ENCODE assay signal across 15 cellular contexts in the genomic region with DNA sequence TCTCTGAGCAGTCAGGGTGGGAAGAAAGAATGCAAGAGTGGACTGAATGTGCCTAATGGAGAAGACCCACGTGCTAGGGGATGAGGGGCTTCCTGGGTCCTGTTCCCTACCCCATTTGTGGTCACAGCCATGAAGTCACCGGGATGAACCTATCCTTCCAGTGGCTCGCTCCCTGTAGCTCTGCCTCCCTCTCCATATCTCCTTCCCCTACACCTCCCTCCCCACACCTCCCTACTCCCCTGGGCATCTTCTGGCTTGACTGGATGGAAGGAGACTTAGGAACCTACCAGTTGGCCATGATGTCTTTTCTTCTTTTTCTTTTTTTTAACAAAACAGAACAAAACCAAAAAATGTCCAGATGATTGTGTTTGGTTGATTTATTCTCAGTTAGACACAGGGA. TPM values are rescaled to one million over a fixed set of nuclear protein-coding genes. Genes with fewer than 3 reads are reported as not detected.
DNase-seq lines count a peak whose midpoint lies in the region; ATAC-seq and TF ChIP-seq lines count a peak whose summit lies in the region.
"Had no signal": no experiment of that assay in that cellular context is flagged by ENCODE, and none has a peak within 500 bp of the region (broad histone marks: within the 10 kb centered on the region; RNA-seq: fewer than 3 reads in every experiment).

No MANE protein-coding gene starts in this region.

- no peak for ATAC-seq in left cardiac atrium
- no peak for ATAC-seq in upper lobe of right lung
- ATAC-seq in GM19351 (IDR thresholded peaks at IDR 0.05; ENCODE audit: unreplicated experiment), result no peak
- no peak for ATAC-seq in CD4-positive, alpha-beta T cell (ENCODE audit: poor library complexity)
- no peak for ATAC-seq in GM21447 (IDR thresholded peaks at IDR 0.05; ENCODE audit: unreplicated experiment)
- ATAC-seq: activated naive CD4-positive, alpha-beta T cell treated with anti-CD3 and anti-CD28 coated beads, Interleukin-2, amount 50 U/mL, for 72 hours; CD8-positive, alpha-beta T cell; mucosa of descending colon had no signal

- WGBS in endodermal cell (ENCODE audit: insufficient coverage in 1 of 2, insufficient read length in 1 of 2), 2 experiments, result 94 to 100% methylated on average over 1 to 3 of the region's 3 CpGs

- H3K4me1 ChIP-seq in right atrium auricular region (peaks cover 0 to 77% of the 10 kb centered on the region in 2 donors), endodermal cell (ENCODE audit: control insufficient read depth, insufficient read depth, low read length) (peaks cover 11% of the 10 kb centered on the region), upper lobe of right lung (peaks cover 47% of the 10 kb centered on the region)

- TF ChIP-seq CTCF in right atrium auricular region (IDR thresholded peaks at IDR 0.05) (no peak), endodermal cell (conservative IDR thresholded peaks at IDR 0.05) (no peak), nephron (IDR thresholded peaks at IDR 0.05; ENCODE audit: unreplicated experiment in 3 of 3) (no peak), upper lobe of right lung (IDR thresholded peaks at IDR 0.05) (no peak)
- no peak for TF ChIP-seq CTCF in CD4-positive, alpha-beta T cell (IDR thresholded peaks at IDR 0.05)

- H3K4me1 Mint-ChIP-seq in endodermal cell (peaks cover 13% of the 10 kb centered on the region), nephron (peaks cover 82% of the 10 kb centered on the region)
- no peaks in the 10 kb centered on the region for H3K4me1 Mint-ChIP-seq in CD4-positive, alpha-beta T cell (ENCODE audit: low read depth)

- H3K9me3 ChIP-seq in right atrium auricular region, result no peaks in the 10 kb centered on the region
- H3K9me3 ChIP-seq in endodermal cell (ENCODE audit: control insufficient read depth, low read length), result no peaks in the 10 kb centered on the region
- H3K9me3 ChIP-seq in upper lobe of right lung, result no peaks in the 10 kb centered on the region
- no peaks in the 10 kb centered on the region for H3K9me3 ChIP-seq in CD4-positive, alpha-beta T cell (ENCODE audit: control insufficient read depth, low read length)
- H3K9me3 ChIP-seq: mucosa of descending colon had no signal

- H3K4me3 ChIP-seq in right atrium auricular region (no peak overlapping the region), endodermal cell (ENCODE audit: low read length) (no peak overlapping the region), upper lobe of right lung (no peak overlapping the region)
- H3K4me3 ChIP-seq: mucosa of descending colon had no signal

- H3K27ac Mint-ChIP-seq in endodermal cell, result peak overlapping the region; percentile 82
- peak overlapping the region; percentile 91 to 96 (median 92) for H3K27ac Mint-ChIP-seq in nephron
- no peak overlapping the region for H3K27ac Mint-ChIP-seq in CD4-positive, alpha-beta T cell
- H3K27ac Mint-ChIP-seq: activated T-cell treated with anti-CD3 and anti-CD28 coated beads, Interleukin-2, amount 50 U/mL, for 24 hours; CD8-positive, alpha-beta T cell had no signal

- POLR2A ChIA-PET in CD4-positive, alpha-beta T cell (lab: Charles Lee), result no interaction called here

- H3K27me3 Mint-ChIP-seq in endodermal cell (ENCODE audit: insufficient read depth) (no peaks in the 10 kb centered on the region), nephron (ENCODE audit: low read depth) (peaks cover 11% of the 10 kb centered on the region)
- no peaks in the 10 kb centered on the region for H3K27me3 Mint-ChIP-seq in CD4-positive, alpha-beta T cell
- H3K27me3 Mint-ChIP-seq: activated T-cell treated with anti-CD3 and anti-CD28 coated beads, Interleukin-2, amount 50 U/mL, for 24 hours had no signal

- CTCF ChIA-PET in CD4-positive, alpha-beta T cell (lab: Charles Lee), result no interaction called here

- H3K9ac ChIP-seq in endodermal cell (ENCODE audit: extremely low read depth, low read length, poor library complexity, severe bottlenecking), result no peak overlapping the region

- H3K27ac ChIP-seq in right atrium auricular region (peak overlapping the region in 1 of 2 donors; percentile 41), endodermal cell (ENCODE audit: low read depth, low read length) (no peak overlapping the region), upper lobe of right lung (peak overlapping the region; percentile 47)
- no peak overlapping the region for H3K27ac ChIP-seq in CD4-positive, alpha-beta T cell (ENCODE audit: low read depth, low read length)

- H3K36me3 Mint-ChIP-seq in endodermal cell (ENCODE audit: low read depth) (peaks cover 32% of the 10 kb centered on the region), nephron (ENCODE audit: low read depth) (peaks cover 43% of the 10 kb centered on the region)
- no peaks in the 10 kb centered on the region for H3K36me3 Mint-ChIP-seq in CD4-positive, alpha-beta T cell (ENCODE audit: low read depth)
- H3K36me3 Mint-ChIP-seq: CD8-positive, alpha-beta T cell had no signal

- DNase-seq in left cardiac atrium, result peak; percentile 14
- no peak for DNase-seq in right atrium auricular region (ENCODE audit: low spot score)
- DNase-seq in endodermal cell, result no peak
- DNase-seq in upper lobe of right lung, result no peak
- no peak for DNase-seq in CD4-positive, alpha-beta T cell
- DNase-seq: activated CD4-positive, alpha-beta T cell treated with anti-CD3 and anti-CD28 coated beads, Interleukin-2, amount 50 U/mL, for 4 hours; activated T-cell treated with anti-CD3 and anti-CD28 coated beads, Interleukin-2, amount 50 U/mL, for 24 hours; CD8-positive, alpha-beta T cell; mucosa of descending colon; NCI-H1436; occipital lobe had no signal

- H3K4me3 Mint-ChIP-seq in endodermal cell (no peak overlapping the region), nephron (no peak overlapping the region)
- H3K4me3 Mint-ChIP-seq in CD4-positive, alpha-beta T cell, result no peak overlapping the region
- H3K4me3 Mint-ChIP-seq: activated T-cell treated with anti-CD3 and anti-CD28 coated beads, Interleukin-2, amount 50 U/mL, for 24 hours; CD8-positive, alpha-beta T cell had no signal

- peaks cover 48% of the 10 kb centered on the region for H3K36me3 ChIP-seq in right atrium auricular region
- H3K36me3 ChIP-seq in endodermal cell (ENCODE audit: control insufficient read depth, insufficient read depth, low read length), result no peaks in the 10 kb centered on the region
- peaks cover 52% of the 10 kb centered on the region for H3K36me3 ChIP-seq in upper lobe of right lung

- intact Hi-C loops in left cardiac atrium (cut with DNase I), result no loop called here
- intact Hi-C loops in upper lobe of right lung (cut with DNase I), result no loop called here
- intact Hi-C loops in CD4-positive, alpha-beta T cell (cut with DNase I, micrococcal nuclease), result no loop called here

- H3K9me3 Mint-ChIP-seq in endodermal cell, result no peaks in the 10 kb centered on the region
- H3K9me3 Mint-ChIP-seq in nephron, result no peaks in the 10 kb centered on the region
- H3K9me3 Mint-ChIP-seq in CD4-positive, alpha-beta T cell, result no peaks in the 10 kb centered on the region
- H3K9me3 Mint-ChIP-seq: activated naive CD4-positive, alpha-beta T cell treated with anti-CD3 and anti-CD28 coated beads, Interleukin-2, amount 50 U/mL, for 72 hours; activated T-cell treated with anti-CD3 and anti-CD28 coated beads, Interleukin-2, amount 50 U/mL, for 24 hours; CD8-positive, alpha-beta T cell had no signal

- H3K27me3 ChIP-seq in right atrium auricular region (no peaks in the 10 kb centered on the region), endodermal cell (ENCODE audit: control insufficient read depth, insufficient read depth, low read length, poor library complexity, severe bottlenecking) (no peaks in the 10 kb centered on the region), upper lobe of right lung (no peaks in the 10 kb centered on the region)
- H3K27me3 ChIP-seq in CD4-positive, alpha-beta T cell (ENCODE audit: control insufficient read depth, insufficient read depth, low read length), result no peaks in the 10 kb centered on the region

RNA-seq across cellular contexts. Expression of gene IGFBP4, which starts 14.1 kb away (rescaled TPM):
- total RNA-seq in left cardiac atrium (100 to 1,000 TPM; 443 to 470 TPM), right atrium auricular region (100 to 1,000 TPM in 1 of 2 donors, 10 to 100 TPM in 1; 81.0 to 237 TPM), endodermal cell (10 to 100 TPM; 58.3 to 69.0 TPM), upper lobe of right lung (381 TPM)
- 39.9 TPM for polyA plus RNA-seq in endodermal cell (2013, experiment 1 of 2)
- 38.5 TPM for polyA plus RNA-seq in endodermal cell (2013, experiment 2 of 2)
- total RNA-seq in CD4-positive, alpha-beta T cell, result 1 to 10 TPM; 2.5 to 2.6 TPM

RNA-seq across cellular contexts. Expression of gene TOP2A, which starts 39.7 kb away (rescaled TPM):
- total RNA-seq in left cardiac atrium (1 to 10 TPM in 1 of 2 donors, under 1 TPM in 1; 0.47 to 4.2 TPM), right atrium auricular region (1 to 10 TPM in 1 of 2 donors, under 1 TPM in 1; 0.31 to 3.7 TPM), endodermal cell (100 to 1,000 TPM; 173 to 246 TPM), upper lobe of right lung (3.3 TPM)
- polyA plus RNA-seq in endodermal cell (2013, experiment 1 of 2), result 353 TPM
- polyA plus RNA-seq in endodermal cell (2013, experiment 2 of 2), result 358 TPM
- total RNA-seq in CD4-positive, alpha-beta T cell, result 1 to 10 TPM; 3.6 to 3.8 TPM

RNA-seq across cellular contexts. Expression of gene TNS4, which starts 44.1 kb away (rescaled TPM):
- total RNA-seq in left cardiac atrium, result not detected
- total RNA-seq in right atrium auricular region, result not detected
- total RNA-seq in endodermal cell, result 1 to 10 TPM in 1 of 2 donors, under 1 TPM in 1; 0.89 to 2.5 TPM
- 0.07 TPM for polyA plus RNA-seq in endodermal cell (2013, experiment 1 of 2)
- polyA plus RNA-seq in endodermal cell (2013, experiment 2 of 2), result not detected
- 0.78 TPM for total RNA-seq in upper lobe of right lung
- 1 to 10 TPM; 3.0 to 4.2 TPM for total RNA-seq in CD4-positive, alpha-beta T cell
- total RNA-seq: occipital lobe had no signal

Comparison
In these comparisons a context has a peak if more than half of its experiments do, and no peak if none do; other contexts are left out.
1. RNA of gene IGFBP4, which starts 14.1 kb away (total RNA-seq): 443 to 470 TPM in left cardiac atrium, 381 TPM in upper lobe of right lung (single experiment), 81.0 to 237 TPM in right atrium auricular region and 58.3 to 69.0 TPM in endodermal cell; 2.5 to 2.6 TPM in CD4-positive, alpha-beta T cell; every median in the first group is over 10 times any median in the second.
2. RNA of gene TOP2A, which starts 39.7 kb away (total RNA-seq): 173 to 246 TPM in endodermal cell; 0.47 to 4.2 TPM in left cardiac atrium, 3.6 to 3.8 TPM in CD4-positive, alpha-beta T cell, 0.31 to 3.7 TPM in right atrium auricular region and 3.3 TPM in upper lobe of right lung (single experiment); every median in the first group is over 10 times any median in the second.